Comparison of ENCODE assay signal across 16 cellular contexts in the genomic region with DNA sequence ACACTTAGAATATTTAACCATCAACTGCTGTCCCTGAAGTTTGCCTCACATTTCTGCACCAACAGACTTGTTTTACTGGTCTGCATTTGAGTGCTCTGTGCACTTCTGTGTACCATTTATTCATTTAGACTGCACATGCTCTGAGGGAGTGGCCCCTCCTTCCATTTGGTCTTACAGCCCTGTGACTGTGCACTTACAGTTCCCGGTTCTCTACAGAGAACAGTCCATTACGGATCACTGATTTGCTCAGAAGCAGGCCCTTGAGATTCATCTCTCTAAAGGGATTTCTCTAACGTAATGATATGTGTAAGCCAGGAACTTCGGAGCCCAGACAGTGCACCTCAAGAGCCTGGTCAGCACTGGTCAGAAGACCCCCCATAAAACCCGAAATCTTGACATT.
"Had no signal": no experiment of that assay in that cellular context is flagged by ENCODE, and none has a peak within 500 bp of the region (broad histone marks: within the 10 kb centered on the region; RNA-seq: fewer than 3 reads in every experiment).

No MANE protein-coding gene starts in this region.

- H3K4me2 ChIP-seq: hepatocyte had no signal

- H3K4me3 ChIP-seq: coronary artery, esophagus muscularis mucosa, hepatocyte, lower lobe of right lung, tibial nerve, uterus had no signal

- H2AFZ ChIP-seq: hepatocyte had no signal

- H3K9me3 ChIP-seq: ascending aorta, esophagus muscularis mucosa, lower lobe of right lung, tibial nerve, uterus had no signal

- H3K36me3 ChIP-seq: ascending aorta, esophagus muscularis mucosa, lower lobe of right lung, tibial nerve, uterus had no signal

- H3K27me3 ChIP-seq: ascending aorta, hepatocyte, tibial nerve, uterus had no signal

- DNase-seq: activated CD4-positive, alpha-beta T cell treated with anti-CD3 and anti-CD28 coated beads, Interleukin-2, amount 10 ng/mL, durations not matched to agents 24 days and 14 days; activated CD4-positive, CD25-positive, alpha-beta regulatory T cell; activated CD8-positive, alpha-beta memory T cell treated with anti-CD3 and anti-CD28 coated beads, Interleukin-2, amount 50 U/mL, for 4 hours; activated naive CD4-positive, alpha-beta T cell treated with anti-CD3 and anti-CD28 coated beads for 36 hours; activated T-cell treated with anti-CD3 and anti-CD28 coated beads, Interleukin-2, amount 50 U/mL, for 4 hours; effector CD4-positive, alpha-beta T cell; left cardiac atrium; lower lobe of right lung; natural killer cell; stimulated activated naive B cell treated with anti-CD40 and anti-IgM and Interleukin-4, amounts not matched to agents 10 μg/mL and 1 μg/mL and 100 μg/mL, for 72 hours; uterus had no signal

- H3K27ac ChIP-seq: coronary artery, esophagus muscularis mucosa, hepatocyte, lower lobe of right lung, tibial nerve, uterus had no signal

- ATAC-seq: activated T-cell treated with anti-CD3 and anti-CD28 coated beads, Interleukin-2, amount 50 U/mL, for 4 hours; lower lobe of right lung; natural killer cell; stimulated activated naive B cell treated with anti-CD40 and anti-IgM and Interleukin-4, amounts not matched to agents 10 μg/mL and 1 μg/mL and 100 μg/mL, for 72 hours had no signal
